Comparison of ENCODE assay signal across 1 cellular context in genomic region chrX:25016361-25016671, GRCh38.
TF ChIP-seq lines count a peak whose summit lies in the region.

No MANE protein-coding gene starts in this region.

TF ChIP-seq in GM23338, 12 proteins besides CTCF, POLR2A, EP300 and RAD21:
- TF ChIP-seq, protein P1, sequence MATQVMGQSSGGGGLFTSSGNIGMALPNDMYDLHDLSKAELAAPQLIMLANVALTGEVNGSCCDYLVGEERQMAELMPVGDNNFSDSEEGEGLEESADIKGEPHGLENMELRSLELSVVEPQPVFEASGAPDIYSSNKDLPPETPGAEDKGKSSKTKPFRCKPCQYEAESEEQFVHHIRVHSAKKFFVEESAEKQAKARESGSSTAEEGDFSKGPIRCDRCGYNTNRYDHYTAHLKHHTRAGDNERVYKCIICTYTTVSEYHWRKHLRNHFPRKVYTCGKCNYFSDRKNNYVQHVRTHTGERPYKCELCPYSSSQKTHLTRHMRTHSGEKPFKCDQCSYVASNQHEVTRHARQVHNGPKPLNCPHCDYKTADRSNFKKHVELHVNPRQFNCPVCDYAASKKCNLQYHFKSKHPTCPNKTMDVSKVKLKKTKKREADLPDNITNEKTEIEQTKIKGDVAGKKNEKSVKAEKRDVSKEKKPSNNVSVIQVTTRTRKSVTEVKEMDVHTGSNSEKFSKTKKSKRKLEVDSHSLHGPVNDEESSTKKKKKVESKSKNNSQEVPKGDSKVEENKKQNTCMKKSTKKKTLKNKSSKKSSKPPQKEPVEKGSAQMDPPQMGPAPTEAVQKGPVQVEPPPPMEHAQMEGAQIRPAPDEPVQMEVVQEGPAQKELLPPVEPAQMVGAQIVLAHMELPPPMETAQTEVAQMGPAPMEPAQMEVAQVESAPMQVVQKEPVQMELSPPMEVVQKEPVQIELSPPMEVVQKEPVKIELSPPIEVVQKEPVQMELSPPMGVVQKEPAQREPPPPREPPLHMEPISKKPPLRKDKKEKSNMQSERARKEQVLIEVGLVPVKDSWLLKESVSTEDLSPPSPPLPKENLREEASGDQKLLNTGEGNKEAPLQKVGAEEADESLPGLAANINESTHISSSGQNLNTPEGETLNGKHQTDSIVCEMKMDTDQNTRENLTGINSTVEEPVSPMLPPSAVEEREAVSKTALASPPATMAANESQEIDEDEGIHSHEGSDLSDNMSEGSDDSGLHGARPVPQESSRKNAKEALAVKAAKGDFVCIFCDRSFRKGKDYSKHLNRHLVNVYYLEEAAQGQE (IDR thresholded peaks at IDR 0.05; ENCODE audit: unreplicated experiment) = no peak
TF ChIP-seq in GM23338: peak in this region for 0.
